ENCODE assay signal across 17 cellular contexts in the genomic region with DNA sequence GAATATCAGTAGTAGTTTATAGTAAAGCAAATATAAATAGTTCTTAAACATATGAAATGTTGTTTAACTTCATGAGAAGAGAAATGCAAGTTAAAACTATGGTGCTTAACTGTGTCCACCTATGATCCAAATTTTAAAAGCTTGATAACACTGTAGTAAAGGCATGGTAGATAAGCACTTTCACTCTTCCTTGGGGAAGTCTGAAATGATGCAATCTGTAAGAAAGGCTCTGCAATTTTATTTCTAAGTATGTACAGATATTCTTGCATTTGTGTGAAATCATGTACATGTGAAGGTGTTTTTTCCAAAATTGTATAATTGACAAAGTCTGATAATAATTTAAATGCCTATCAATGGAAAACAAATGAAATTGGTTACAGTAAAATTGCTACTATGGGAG.
DNase-seq lines count a peak whose midpoint lies in the region; ATAC-seq and TF ChIP-seq lines count a peak whose summit lies in the region.
"Had no signal": no experiment of that assay in that cellular context is flagged by ENCODE, and none has a peak within 500 bp of the region (broad histone marks: within the 10 kb centered on the region; RNA-seq: fewer than 3 reads in every experiment).

No MANE protein-coding gene starts in this region.

- TF ChIP-seq CTCF in choroid plexus epithelial cell (conservative IDR thresholded peaks at IDR 0.05; ENCODE audit: low read depth, low read length) (no peak), fibroblast of villous mesenchyme (IDR thresholded peaks at IDR 0.05; ENCODE audit: insufficient read depth, low read depth, low read length) (no peak)

- H3K4me3 ChIP-seq in choroid plexus epithelial cell (ENCODE audit: low read depth, low read length) (no peak overlapping the region), fibroblast of villous mesenchyme (ENCODE audit: low read depth, low read length) (no peak overlapping the region)
- H3K4me3 ChIP-seq: A549, SJSA1 had no signal

- H3K36me3 Mint-ChIP-seq in T-cell, result peaks cover 4% of the 10 kb centered on the region
- no peaks in the 10 kb centered on the region for H3K36me3 Mint-ChIP-seq in naive thymus-derived CD8-positive, alpha-beta T cell

- ATAC-seq in HG03520 (IDR thresholded peaks at IDR 0.05; ENCODE audit: unreplicated experiment) (no peak), T-cell (replicated peaks in 1 of 4) (no peak)
- ATAC-seq in naive thymus-derived CD8-positive, alpha-beta T cell, result no peak
- ATAC-seq in stimulated activated naive CD8-positive, alpha-beta T cell treated with anti-CD3 and anti-CD28 coated beads, Interleukin-15, Interleukin-2, amounts not matched to agents 100 U/mL and 50 U/mL, for 24 hours, result no peak
- ATAC-seq: A549, HepG2, PC-3 had no signal

- H3K27me3 Mint-ChIP-seq in T-cell, result peaks cover 4 to 6% of the 10 kb centered on the region in 2 donors
- peaks cover 0 to 4% (median 0%) of the 10 kb centered on the region in 5 donors for H3K27me3 Mint-ChIP-seq in naive thymus-derived CD8-positive, alpha-beta T cell

- CTCF ChIA-PET in T-cell (lab: Charles Lee), result interaction anchor here in 1 of 2 donors (1.5 kb wide), 1 partner anchor 1270 kb away, joined by 4 read pairs; no protein-coding TSS in a partner anchor

- DNase-seq in CD1c-positive myeloid dendritic cell (ENCODE audit: extremely low spot score), result peak; percentile 31
- DNase-seq in OCI-M1 (lab: John Stamatoyannopoulos, UW), result peak; percentile 86
- DNase-seq in choroid plexus epithelial cell (ENCODE audit: low read depth), result peak; percentile 35
- DNase-seq in fibroblast of villous mesenchyme (ENCODE audit: low read depth), result peak; percentile 9
- no peak for DNase-seq in T-cell
- DNase-seq in naive thymus-derived CD8-positive, alpha-beta T cell, result no peak
- no peak for DNase-seq in stimulated activated naive CD8-positive, alpha-beta T cell treated with anti-CD3 and anti-CD28 coated beads, Interleukin-15, Interleukin-2, amounts not matched to agents 100 U/mL and 50 U/mL, for 24 hours
- DNase-seq: C1 segment of cervical spinal cord, NCI-H1417, NCI-H187 treated with DMSO at 0.1 percent for 48 hours, NCI-H446, NCI-H748 treated with DMSO at 0.1 percent for 48 hours, PC-3 had no signal

- no peak overlapping the region for H3K4me3 Mint-ChIP-seq in T-cell
- no peak overlapping the region for H3K4me3 Mint-ChIP-seq in naive thymus-derived CD8-positive, alpha-beta T cell

- no peaks in the 10 kb centered on the region for H3K9me3 Mint-ChIP-seq in T-cell
- H3K9me3 Mint-ChIP-seq in naive thymus-derived CD8-positive, alpha-beta T cell, result no peaks in the 10 kb centered on the region

- POLR2A ChIA-PET in T-cell (lab: Charles Lee), result no interaction called here
- POLR2A ChIA-PET in naive thymus-derived CD8-positive, alpha-beta T cell (lab: Charles Lee), result no interaction called here

- peaks cover 13 to 19% (median 18%) of the 10 kb centered on the region in 3 donors for H3K4me1 Mint-ChIP-seq in T-cell
- peaks cover 8 to 18% (median 13%) of the 10 kb centered on the region in 4 donors for H3K4me1 Mint-ChIP-seq in naive thymus-derived CD8-positive, alpha-beta T cell

- H3K27ac Mint-ChIP-seq in T-cell, result no peak overlapping the region
- H3K27ac Mint-ChIP-seq in naive thymus-derived CD8-positive, alpha-beta T cell, result no peak overlapping the region

Comparison
In these comparisons a context has a peak if more than half of its experiments do, and no peak if none do; other contexts are left out.
1. DNase-seq: peak in CD1c-positive myeloid dendritic cell (single experiment), OCI-M1 (single experiment), choroid plexus epithelial cell (single experiment) and fibroblast of villous mesenchyme (single experiment); none in T-cell (0 of 34), naive thymus-derived CD8-positive, alpha-beta T cell (0 of 10) and stimulated activated naive CD8-positive, alpha-beta T cell treated with anti-CD3 and anti-CD28 coated beads, Interleukin-15, Interleukin-2, amounts not matched to agents 100 U/mL and 50 U/mL, for 24 hours (single experiment).